ENCODE assay signal across 11 cellular contexts in the genomic region with DNA sequence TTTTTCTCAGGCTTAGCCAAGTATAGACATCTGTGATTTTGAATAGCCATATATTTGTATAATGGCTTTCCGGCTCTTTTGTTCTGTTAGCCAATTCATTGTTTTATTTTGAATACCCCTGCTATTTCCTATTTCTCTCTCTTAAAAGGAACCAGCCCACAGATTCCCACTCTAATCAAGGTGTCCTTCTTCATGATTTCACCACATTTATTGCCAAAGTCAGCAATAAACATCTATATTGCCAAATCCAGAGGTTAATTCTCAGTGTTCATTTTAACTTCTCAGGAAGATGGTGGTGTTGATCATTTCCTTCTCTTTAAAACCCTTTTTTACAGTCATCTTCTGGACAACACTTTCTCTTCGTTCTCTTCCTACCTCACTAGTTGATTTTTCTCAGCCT.
"Had no signal": no experiment of that assay in that cellular context is flagged by ENCODE, and none has a peak within 500 bp of the region (broad histone marks: within the 10 kb centered on the region; RNA-seq: fewer than 3 reads in every experiment).

No MANE protein-coding gene starts in this region.

- H3K9me3 Mint-ChIP-seq: GM23338, HFFc6 had no signal

- H3K36me3 ChIP-seq: HAP-1 had no signal

- H3K27ac ChIP-seq: HL-60, KMS-11 had no signal

- H3K27ac Mint-ChIP-seq: GM23338, HFFc6 had no signal

- H3K4me1 ChIP-seq: HAP-1 had no signal

- H3K4me2 ChIP-seq: GM23338, KMS-11 had no signal

- H3K9me3 ChIP-seq: HAP-1 had no signal

- H2AFZ ChIP-seq: GM23338 had no signal

- ATAC-seq: GM23338, HCT116 had no signal

- FAIRE-seq: H1, H54, HTR-8/SVneo had no signal

- DNase-seq: HFFc6, Karpas-422, KBM-7 had no signal

- H3K9ac ChIP-seq: KMS-11 had no signal

- H3K4me3 ChIP-seq: GM23338, HAP-1 had no signal

- H3K4me3 Mint-ChIP-seq: GM23338, HFFc6 had no signal

- H3K4me1 Mint-ChIP-seq: GM23338 had no signal
